Comparison of ENCODE assay signal across 14 cellular contexts in the genomic region with DNA sequence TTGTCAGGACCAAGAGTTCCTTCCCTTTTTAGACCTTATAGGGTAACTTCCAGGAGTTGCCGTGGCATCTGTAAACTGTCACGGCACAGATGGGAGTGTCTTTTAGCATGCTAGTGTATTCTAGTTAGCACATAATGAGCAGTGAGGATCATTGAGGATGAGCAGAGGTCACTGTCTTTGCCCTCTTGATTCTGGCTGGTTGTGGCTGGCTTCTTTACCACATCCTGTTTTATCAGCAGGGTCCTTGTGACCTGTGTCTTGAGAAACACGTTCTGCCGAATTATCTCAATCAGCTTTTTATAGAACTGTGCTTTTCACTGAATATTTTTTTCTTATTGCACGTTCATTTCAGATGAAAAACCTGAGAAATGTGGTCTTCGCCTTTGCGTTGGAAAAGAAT. TPM values are rescaled to one million over a fixed set of nuclear protein-coding genes. Genes with fewer than 3 reads are reported as not detected.
DNase-seq lines count a peak whose midpoint lies in the region; ATAC-seq and TF ChIP-seq lines count a peak whose summit lies in the region.
"Had no signal": no experiment of that assay in that cellular context is flagged by ENCODE, and none has a peak within 500 bp of the region (broad histone marks: within the 10 kb centered on the region; RNA-seq: fewer than 3 reads in every experiment).

No MANE protein-coding gene starts in this region.

- H3K27ac ChIP-seq in left ventricle myocardium inferior (replicated peaks), result no peak overlapping the region
- H3K27ac ChIP-seq: SJCRH30 had no signal

- no peaks in the 10 kb centered on the region for H3K4me1 ChIP-seq in mucosa of descending colon (ENCODE audit: low read depth)
- peaks cover 18% of the 10 kb centered on the region for H3K4me1 ChIP-seq in left ventricle myocardium inferior
- H3K4me1 ChIP-seq: BE2C, SJCRH30 had no signal

- no peak overlapping the region for H3K4me3 Mint-ChIP-seq in activated naive CD8-positive, alpha-beta T cell treated with anti-CD3 and anti-CD28 coated beads, Interleukin-2, amount 50 U/mL, for 24 hours

- DNase-seq in GF-D8 (lab: John Stamatoyannopoulos, UW) (peak; percentile 43), M059J (ENCODE audit: low read depth) (peak; percentile 65), mucosa of descending colon (peak in 1 of 3 donors; percentile 25), SK-N-DZ (ENCODE audit: low spot score) (no peak), left ventricle myocardium inferior (no peak)
- DNase-seq in activated naive CD8-positive, alpha-beta T cell treated with anti-CD3 and anti-CD28 coated beads, Interleukin-2, amount 50 U/mL, for 24 hours, result no peak
- DNase-seq: activated CD8-positive, alpha-beta memory T cell treated with anti-CD3 and anti-CD28 coated beads for 24 hours; BE2C; NCI-H2171 treated with DMSO at 0.1 percent for 48 hours; posterior cingulate gyrus; SJCRH30 had no signal

- H3K27me3 Mint-ChIP-seq in activated naive CD8-positive, alpha-beta T cell treated with anti-CD3 and anti-CD28 coated beads, Interleukin-2, amount 50 U/mL, for 24 hours, result no peaks in the 10 kb centered on the region

- H3K36me3 ChIP-seq in mucosa of descending colon (ENCODE audit: low read depth) (no peaks in the 10 kb centered on the region), left ventricle myocardium inferior (peaks cover 31% of the 10 kb centered on the region)
- H3K36me3 ChIP-seq: BE2C, SJCRH30 had no signal

- H3K9me3 Mint-ChIP-seq in activated naive CD8-positive, alpha-beta T cell treated with anti-CD3 and anti-CD28 coated beads, Interleukin-2, amount 50 U/mL, for 24 hours, result peaks cover 21% of the 10 kb centered on the region

- no peak overlapping the region for H3K27ac Mint-ChIP-seq in activated naive CD8-positive, alpha-beta T cell treated with anti-CD3 and anti-CD28 coated beads, Interleukin-2, amount 50 U/mL, for 24 hours

- intact Hi-C loops in mucosa of descending colon (cut with DNase I, micrococcal nuclease), result no loop called here
- intact Hi-C loops in left ventricle myocardium inferior (cut with micrococcal nuclease), result no loop called here

- peak; percentile 65 for ATAC-seq in activated naive CD8-positive, alpha-beta T cell treated with anti-CD3 and anti-CD28 coated beads, Interleukin-2, amount 50 U/mL, for 24 hours
- ATAC-seq in mucosa of descending colon (peak; percentile 37), HG02981 (IDR thresholded peaks at IDR 0.05; ENCODE audit: unreplicated experiment) (no peak), GM18858 (IDR thresholded peaks at IDR 0.05; ENCODE audit: unreplicated experiment) (no peak)
- ATAC-seq: body of pancreas had no signal

- TF ChIP-seq CTCF in mucosa of descending colon (IDR thresholded peaks at IDR 0.05), result no peak
- TF ChIP-seq CTCF in left ventricle myocardium inferior (IDR thresholded peaks at IDR 0.05; ENCODE audit: borderline replicate concordance), result no peak

- H3K27me3 ChIP-seq in left ventricle myocardium inferior (ENCODE audit: low read depth), result no peaks in the 10 kb centered on the region
- H3K27me3 ChIP-seq: BE2C, body of pancreas, SJCRH30 had no signal

- peaks cover 29% of the 10 kb centered on the region for H3K36me3 Mint-ChIP-seq in activated naive CD8-positive, alpha-beta T cell treated with anti-CD3 and anti-CD28 coated beads, Interleukin-2, amount 50 U/mL, for 24 hours (ENCODE audit: low read depth)

- H3K9me3 ChIP-seq in mucosa of descending colon (peaks cover 5% of the 10 kb centered on the region), left ventricle myocardium inferior (replicated peaks) (peaks cover 14% of the 10 kb centered on the region)
- H3K9me3 ChIP-seq: BE2C, body of pancreas, SJCRH30 had no signal

- peaks cover 19% of the 10 kb centered on the region for H3K4me1 Mint-ChIP-seq in activated naive CD8-positive, alpha-beta T cell treated with anti-CD3 and anti-CD28 coated beads, Interleukin-2, amount 50 U/mL, for 24 hours

- H3K4me3 ChIP-seq in mucosa of descending colon (no peak overlapping the region), left ventricle myocardium inferior (no peak overlapping the region)
- H3K4me3 ChIP-seq: body of pancreas, SJCRH30 had no signal

RNA-seq across cellular contexts. Expression of a gene that starts 41.5 kb away (rescaled TPM):
- total RNA-seq in M059J (2014; rRNA removed; shearing (Covaris generic)), result 57.3 and 61.4 TPM in 2 replicates
- 10 to 100 TPM; 12.0 to 28.3 (median 20.8) TPM for total RNA-seq in mucosa of descending colon
- polyA plus RNA-seq in SK-N-DZ (2014; cell fraction: cytosol; rRNA removed), result 49.0 and 58.0 TPM in 2 replicates
- polyA plus RNA-seq in SK-N-DZ (2014; cell fraction: nucleus; rRNA removed), result 24.8 and 27.3 TPM in 2 replicates
- 5.4 TPM for total RNA-seq in left ventricle myocardium inferior

Comparison
In these comparisons a context has a peak if more than half of its experiments do, and no peak if none do; other contexts are left out.
1. DNase-seq: peak in GF-D8 (single experiment) and M059J (single experiment); none in activated naive CD8-positive, alpha-beta T cell treated with anti-CD3 and anti-CD28 coated beads, Interleukin-2, amount 50 U/mL, for 24 hours (single experiment), SK-N-DZ (single experiment) and left ventricle myocardium inferior (single experiment).
2. ATAC-seq: peak in activated naive CD8-positive, alpha-beta T cell treated with anti-CD3 and anti-CD28 coated beads, Interleukin-2, amount 50 U/mL, for 24 hours (single experiment) and mucosa of descending colon (single experiment); none in HG02981 (single experiment) and GM18858 (single experiment).